ENCODE assay signal across 1 cellular context in genomic region chr3:12999147-13000140, GRCh38.
TF ChIP-seq lines count a peak whose summit lies in the region.

No MANE protein-coding gene starts in this region.

TF ChIP-seq in K562, 482 proteins besides CTCF, POLR2A, EP300 and RAD21 (continued from another document and continues in another):
- TF ChIP-seq, protein P1, sequence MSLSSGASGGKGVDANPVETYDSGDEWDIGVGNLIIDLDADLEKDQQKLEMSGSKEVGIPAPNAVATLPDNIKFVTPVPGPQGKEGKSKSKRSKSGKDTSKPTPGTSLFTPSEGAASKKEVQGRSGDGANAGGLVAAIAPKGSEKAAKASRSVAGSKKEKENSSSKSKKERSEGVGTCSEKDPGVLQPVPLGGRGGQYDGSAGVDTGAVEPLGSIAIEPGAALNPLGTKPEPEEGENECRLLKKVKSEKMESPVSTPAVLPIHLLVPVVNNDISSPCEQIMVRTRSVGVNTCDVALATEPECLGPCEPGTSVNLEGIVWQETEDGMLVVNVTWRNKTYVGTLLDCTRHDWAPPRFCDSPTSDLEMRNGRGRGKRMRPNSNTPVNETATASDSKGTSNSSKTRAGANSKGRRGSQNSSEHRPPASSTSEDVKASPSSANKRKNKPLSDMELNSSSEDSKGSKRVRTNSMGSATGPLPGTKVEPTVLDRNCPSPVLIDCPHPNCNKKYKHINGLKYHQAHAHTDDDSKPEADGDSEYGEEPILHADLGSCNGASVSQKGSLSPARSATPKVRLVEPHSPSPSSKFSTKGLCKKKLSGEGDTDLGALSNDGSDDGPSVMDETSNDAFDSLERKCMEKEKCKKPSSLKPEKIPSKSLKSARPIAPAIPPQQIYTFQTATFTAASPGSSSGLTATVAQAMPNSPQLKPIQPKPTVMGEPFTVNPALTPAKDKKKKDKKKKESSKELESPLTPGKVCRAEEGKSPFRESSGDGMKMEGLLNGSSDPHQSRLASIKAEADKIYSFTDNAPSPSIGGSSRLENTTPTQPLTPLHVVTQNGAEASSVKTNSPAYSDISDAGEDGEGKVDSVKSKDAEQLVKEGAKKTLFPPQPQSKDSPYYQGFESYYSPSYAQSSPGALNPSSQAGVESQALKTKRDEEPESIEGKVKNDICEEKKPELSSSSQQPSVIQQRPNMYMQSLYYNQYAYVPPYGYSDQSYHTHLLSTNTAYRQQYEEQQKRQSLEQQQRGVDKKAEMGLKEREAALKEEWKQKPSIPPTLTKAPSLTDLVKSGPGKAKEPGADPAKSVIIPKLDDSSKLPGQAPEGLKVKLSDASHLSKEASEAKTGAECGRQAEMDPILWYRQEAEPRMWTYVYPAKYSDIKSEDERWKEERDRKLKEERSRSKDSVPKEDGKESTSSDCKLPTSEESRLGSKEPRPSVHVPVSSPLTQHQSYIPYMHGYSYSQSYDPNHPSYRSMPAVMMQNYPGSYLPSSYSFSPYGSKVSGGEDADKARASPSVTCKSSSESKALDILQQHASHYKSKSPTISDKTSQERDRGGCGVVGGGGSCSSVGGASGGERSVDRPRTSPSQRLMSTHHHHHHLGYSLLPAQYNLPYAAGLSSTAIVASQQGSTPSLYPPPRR (CRISPR knock-in tag; IDR thresholded peaks at IDR 0.05; ENCODE audit: borderline replicate concordance): no peak
- no peak for TF ChIP-seq SNIP1 (IDR thresholded peaks at IDR 0.05; ENCODE audit: low read depth)
- no peak for TF ChIP-seq ZNF696 (CRISPR knock-in tag; conservative IDR thresholded peaks at IDR 0.05)
- 0 out of 2 replicates have a peak, but pooled peaks have one; percentile 67 for TF ChIP-seq NKRF (IDR thresholded peaks at IDR 0.05; ENCODE audit: borderline replicate concordance)
- peak; percentile 86 for TF ChIP-seq FOXJ2 (tag; IDR thresholded peaks at IDR 0.05)
- TF ChIP-seq ZNF282 (CRISPR knock-in tag; IDR thresholded peaks at IDR 0.05): no peak
- TF ChIP-seq, protein P2, sequence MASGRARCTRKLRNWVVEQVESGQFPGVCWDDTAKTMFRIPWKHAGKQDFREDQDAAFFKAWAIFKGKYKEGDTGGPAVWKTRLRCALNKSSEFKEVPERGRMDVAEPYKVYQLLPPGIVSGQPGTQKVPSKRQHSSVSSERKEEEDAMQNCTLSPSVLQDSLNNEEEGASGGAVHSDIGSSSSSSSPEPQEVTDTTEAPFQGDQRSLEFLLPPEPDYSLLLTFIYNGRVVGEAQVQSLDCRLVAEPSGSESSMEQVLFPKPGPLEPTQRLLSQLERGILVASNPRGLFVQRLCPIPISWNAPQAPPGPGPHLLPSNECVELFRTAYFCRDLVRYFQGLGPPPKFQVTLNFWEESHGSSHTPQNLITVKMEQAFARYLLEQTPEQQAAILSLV (tag; IDR thresholded peaks at IDR 0.05): no peak
- no peak for TF ChIP-seq CEBPZ (IDR thresholded peaks at IDR 0.05; ENCODE audit: borderline replicate concordance, low read depth, low read length)
- TF ChIP-seq CLOCK (CRISPR knock-in tag; IDR thresholded peaks at IDR 0.05; ENCODE audit: borderline replicate concordance): no peak
- TF ChIP-seq TRIM28 (IDR thresholded peaks at IDR 0.05): no peak; the same call in 1 of the 2 replicates
- TF ChIP-seq COPS2 (conservative IDR thresholded peaks at IDR 0.05): no peak
- no peak for TF ChIP-seq ZBTB34 (CRISPR knock-in tag; IDR thresholded peaks at IDR 0.05)
- TF ChIP-seq, protein P3, sequence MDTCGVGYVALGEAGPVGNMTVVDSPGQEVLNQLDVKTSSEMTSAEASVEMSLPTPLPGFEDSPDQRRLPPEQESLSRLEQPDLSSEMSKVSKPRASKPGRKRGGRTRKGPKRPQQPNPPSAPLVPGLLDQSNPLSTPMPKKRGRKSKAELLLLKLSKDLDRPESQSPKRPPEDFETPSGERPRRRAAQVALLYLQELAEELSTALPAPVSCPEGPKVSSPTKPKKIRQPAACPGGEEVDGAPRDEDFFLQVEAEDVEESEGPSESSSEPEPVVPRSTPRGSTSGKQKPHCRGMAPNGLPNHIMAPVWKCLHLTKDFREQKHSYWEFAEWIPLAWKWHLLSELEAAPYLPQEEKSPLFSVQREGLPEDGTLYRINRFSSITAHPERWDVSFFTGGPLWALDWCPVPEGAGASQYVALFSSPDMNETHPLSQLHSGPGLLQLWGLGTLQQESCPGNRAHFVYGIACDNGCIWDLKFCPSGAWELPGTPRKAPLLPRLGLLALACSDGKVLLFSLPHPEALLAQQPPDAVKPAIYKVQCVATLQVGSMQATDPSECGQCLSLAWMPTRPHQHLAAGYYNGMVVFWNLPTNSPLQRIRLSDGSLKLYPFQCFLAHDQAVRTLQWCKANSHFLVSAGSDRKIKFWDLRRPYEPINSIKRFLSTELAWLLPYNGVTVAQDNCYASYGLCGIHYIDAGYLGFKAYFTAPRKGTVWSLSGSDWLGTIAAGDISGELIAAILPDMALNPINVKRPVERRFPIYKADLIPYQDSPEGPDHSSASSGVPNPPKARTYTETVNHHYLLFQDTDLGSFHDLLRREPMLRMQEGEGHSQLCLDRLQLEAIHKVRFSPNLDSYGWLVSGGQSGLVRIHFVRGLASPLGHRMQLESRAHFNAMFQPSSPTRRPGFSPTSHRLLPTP (IDR thresholded peaks at IDR 0.05; ENCODE audit: borderline replicate concordance, extremely low read depth, insufficient read length): no peak
- TF ChIP-seq, protein P4, sequence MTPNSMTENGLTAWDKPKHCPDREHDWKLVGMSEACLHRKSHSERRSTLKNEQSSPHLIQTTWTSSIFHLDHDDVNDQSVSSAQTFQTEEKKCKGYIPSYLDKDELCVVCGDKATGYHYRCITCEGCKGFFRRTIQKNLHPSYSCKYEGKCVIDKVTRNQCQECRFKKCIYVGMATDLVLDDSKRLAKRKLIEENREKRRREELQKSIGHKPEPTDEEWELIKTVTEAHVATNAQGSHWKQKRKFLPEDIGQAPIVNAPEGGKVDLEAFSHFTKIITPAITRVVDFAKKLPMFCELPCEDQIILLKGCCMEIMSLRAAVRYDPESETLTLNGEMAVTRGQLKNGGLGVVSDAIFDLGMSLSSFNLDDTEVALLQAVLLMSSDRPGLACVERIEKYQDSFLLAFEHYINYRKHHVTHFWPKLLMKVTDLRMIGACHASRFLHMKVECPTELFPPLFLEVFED (CRISPR knock-in tag; conservative IDR thresholded peaks at IDR 0.05): peak; percentile 42; the same call in 1 of the 2 replicates
- no peak for TF ChIP-seq SRSF1 (IDR thresholded peaks at IDR 0.05; ENCODE audit: low read depth, low read length)
- no peak for TF ChIP-seq RBM34 (IDR thresholded peaks at IDR 0.05; ENCODE audit: borderline replicate concordance, insufficient read depth, low read length)
- TF ChIP-seq BMI1 (IDR thresholded peaks at IDR 0.05; ENCODE audit: low read length): no peak
- no peak for TF ChIP-seq ZNF668 (CRISPR knock-in tag; IDR thresholded peaks at IDR 0.05)
- TF ChIP-seq ZNF740 (CRISPR knock-in tag; IDR thresholded peaks at IDR 0.05): no peak
- TF ChIP-seq ZNF740 (tag; IDR thresholded peaks at IDR 0.05): no peak
- TF ChIP-seq HINFP (tag; conservative IDR thresholded peaks at IDR 0.05; ENCODE audit: low read depth): no peak
- no peak for TF ChIP-seq LARP7 (IDR thresholded peaks at IDR 0.05)
- TF ChIP-seq ZNF12 (CRISPR knock-in tag; IDR thresholded peaks at IDR 0.05): no peak
- peak; percentile 46; the same call in 1 of the 2 replicates for TF ChIP-seq GTF2A2 (tag; IDR thresholded peaks at IDR 0.05)
